ENCODE assay signal across 2 cellular contexts in the genomic region with DNA sequence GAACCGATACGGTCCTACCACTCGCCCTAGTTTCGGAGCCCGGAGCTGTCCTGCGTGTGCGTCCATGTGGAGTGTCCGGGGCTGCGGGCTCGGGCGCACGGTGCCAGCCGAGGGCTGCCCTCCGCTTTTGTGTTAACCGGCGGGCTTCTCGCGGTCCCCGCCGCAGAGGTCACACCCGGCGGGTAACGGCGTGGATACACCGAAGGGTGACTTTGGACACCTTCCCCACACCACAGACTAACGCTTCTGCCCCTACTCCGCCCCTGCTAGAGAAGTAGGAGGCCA.
TF ChIP-seq lines count a peak whose summit lies in the region.

No MANE protein-coding gene starts in this region.

TF ChIP-seq in GM12878, 131 proteins besides CTCF, POLR2A, EP300 and RAD21 (continued from another document):
- TF ChIP-seq, protein P1, sequence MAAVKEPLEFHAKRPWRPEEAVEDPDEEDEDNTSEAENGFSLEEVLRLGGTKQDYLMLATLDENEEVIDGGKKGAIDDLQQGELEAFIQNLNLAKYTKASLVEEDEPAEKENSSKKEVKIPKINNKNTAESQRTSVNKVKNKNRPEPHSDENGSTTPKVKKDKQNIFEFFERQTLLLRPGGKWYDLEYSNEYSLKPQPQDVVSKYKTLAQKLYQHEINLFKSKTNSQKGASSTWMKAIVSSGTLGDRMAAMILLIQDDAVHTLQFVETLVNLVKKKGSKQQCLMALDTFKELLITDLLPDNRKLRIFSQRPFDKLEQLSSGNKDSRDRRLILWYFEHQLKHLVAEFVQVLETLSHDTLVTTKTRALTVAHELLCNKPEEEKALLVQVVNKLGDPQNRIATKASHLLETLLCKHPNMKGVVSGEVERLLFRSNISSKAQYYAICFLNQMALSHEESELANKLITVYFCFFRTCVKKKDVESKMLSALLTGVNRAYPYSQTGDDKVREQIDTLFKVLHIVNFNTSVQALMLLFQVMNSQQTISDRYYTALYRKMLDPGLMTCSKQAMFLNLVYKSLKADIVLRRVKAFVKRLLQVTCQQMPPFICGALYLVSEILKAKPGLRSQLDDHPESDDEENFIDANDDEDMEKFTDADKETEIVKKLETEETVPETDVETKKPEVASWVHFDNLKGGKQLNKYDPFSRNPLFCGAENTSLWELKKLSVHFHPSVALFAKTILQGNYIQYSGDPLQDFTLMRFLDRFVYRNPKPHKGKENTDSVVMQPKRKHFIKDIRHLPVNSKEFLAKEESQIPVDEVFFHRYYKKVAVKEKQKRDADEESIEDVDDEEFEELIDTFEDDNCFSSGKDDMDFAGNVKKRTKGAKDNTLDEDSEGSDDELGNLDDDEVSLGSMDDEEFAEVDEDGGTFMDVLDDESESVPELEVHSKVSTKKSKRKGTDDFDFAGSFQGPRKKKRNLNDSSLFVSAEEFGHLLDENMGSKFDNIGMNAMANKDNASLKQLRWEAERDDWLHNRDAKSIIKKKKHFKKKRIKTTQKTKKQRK (IDR thresholded peaks at IDR 0.05; ENCODE audit: low read depth, low read length) = no peak
- 0 out of 2 replicates have a peak, but pooled peaks have one; percentile 37 for TF ChIP-seq NKRF (conservative IDR thresholded peaks at IDR 0.05)
- TF ChIP-seq, protein P2, sequence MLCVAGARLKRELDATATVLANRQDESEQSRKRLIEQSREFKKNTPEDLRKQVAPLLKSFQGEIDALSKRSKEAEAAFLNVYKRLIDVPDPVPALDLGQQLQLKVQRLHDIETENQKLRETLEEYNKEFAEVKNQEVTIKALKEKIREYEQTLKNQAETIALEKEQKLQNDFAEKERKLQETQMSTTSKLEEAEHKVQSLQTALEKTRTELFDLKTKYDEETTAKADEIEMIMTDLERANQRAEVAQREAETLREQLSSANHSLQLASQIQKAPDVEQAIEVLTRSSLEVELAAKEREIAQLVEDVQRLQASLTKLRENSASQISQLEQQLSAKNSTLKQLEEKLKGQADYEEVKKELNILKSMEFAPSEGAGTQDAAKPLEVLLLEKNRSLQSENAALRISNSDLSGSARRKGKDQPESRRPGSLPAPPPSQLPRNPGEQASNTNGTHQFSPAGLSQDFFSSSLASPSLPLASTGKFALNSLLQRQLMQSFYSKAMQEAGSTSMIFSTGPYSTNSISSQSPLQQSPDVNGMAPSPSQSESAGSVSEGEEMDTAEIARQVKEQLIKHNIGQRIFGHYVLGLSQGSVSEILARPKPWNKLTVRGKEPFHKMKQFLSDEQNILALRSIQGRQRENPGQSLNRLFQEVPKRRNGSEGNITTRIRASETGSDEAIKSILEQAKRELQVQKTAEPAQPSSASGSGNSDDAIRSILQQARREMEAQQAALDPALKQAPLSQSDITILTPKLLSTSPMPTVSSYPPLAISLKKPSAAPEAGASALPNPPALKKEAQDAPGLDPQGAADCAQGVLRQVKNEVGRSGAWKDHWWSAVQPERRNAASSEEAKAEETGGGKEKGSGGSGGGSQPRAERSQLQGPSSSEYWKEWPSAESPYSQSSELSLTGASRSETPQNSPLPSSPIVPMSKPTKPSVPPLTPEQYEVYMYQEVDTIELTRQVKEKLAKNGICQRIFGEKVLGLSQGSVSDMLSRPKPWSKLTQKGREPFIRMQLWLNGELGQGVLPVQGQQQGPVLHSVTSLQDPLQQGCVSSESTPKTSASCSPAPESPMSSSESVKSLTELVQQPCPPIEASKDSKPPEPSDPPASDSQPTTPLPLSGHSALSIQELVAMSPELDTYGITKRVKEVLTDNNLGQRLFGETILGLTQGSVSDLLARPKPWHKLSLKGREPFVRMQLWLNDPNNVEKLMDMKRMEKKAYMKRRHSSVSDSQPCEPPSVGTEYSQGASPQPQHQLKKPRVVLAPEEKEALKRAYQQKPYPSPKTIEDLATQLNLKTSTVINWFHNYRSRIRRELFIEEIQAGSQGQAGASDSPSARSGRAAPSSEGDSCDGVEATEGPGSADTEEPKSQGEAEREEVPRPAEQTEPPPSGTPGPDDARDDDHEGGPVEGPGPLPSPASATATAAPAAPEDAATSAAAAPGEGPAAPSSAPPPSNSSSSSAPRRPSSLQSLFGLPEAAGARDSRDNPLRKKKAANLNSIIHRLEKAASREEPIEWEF (IDR thresholded peaks at IDR 0.05; ENCODE audit: insufficient replicate concordance, low read depth, low read length) = no peak
- TF ChIP-seq NR2F1 (conservative IDR thresholded peaks at IDR 0.05) = peak; percentile 64; the same call in 1 of the 2 replicates
- peak; percentile 34; the same call in 1 of the 2 replicates for TF ChIP-seq ZNF384 (IDR thresholded peaks at IDR 0.05; ENCODE audit: borderline replicate concordance, low read depth, low read length)
TF ChIP-seq in GM12878: peak in this region for 3.

TF ChIP-seq in liver, 16 proteins besides CTCF, POLR2A, EP300 and RAD21:
- TF ChIP-seq, protein P3, sequence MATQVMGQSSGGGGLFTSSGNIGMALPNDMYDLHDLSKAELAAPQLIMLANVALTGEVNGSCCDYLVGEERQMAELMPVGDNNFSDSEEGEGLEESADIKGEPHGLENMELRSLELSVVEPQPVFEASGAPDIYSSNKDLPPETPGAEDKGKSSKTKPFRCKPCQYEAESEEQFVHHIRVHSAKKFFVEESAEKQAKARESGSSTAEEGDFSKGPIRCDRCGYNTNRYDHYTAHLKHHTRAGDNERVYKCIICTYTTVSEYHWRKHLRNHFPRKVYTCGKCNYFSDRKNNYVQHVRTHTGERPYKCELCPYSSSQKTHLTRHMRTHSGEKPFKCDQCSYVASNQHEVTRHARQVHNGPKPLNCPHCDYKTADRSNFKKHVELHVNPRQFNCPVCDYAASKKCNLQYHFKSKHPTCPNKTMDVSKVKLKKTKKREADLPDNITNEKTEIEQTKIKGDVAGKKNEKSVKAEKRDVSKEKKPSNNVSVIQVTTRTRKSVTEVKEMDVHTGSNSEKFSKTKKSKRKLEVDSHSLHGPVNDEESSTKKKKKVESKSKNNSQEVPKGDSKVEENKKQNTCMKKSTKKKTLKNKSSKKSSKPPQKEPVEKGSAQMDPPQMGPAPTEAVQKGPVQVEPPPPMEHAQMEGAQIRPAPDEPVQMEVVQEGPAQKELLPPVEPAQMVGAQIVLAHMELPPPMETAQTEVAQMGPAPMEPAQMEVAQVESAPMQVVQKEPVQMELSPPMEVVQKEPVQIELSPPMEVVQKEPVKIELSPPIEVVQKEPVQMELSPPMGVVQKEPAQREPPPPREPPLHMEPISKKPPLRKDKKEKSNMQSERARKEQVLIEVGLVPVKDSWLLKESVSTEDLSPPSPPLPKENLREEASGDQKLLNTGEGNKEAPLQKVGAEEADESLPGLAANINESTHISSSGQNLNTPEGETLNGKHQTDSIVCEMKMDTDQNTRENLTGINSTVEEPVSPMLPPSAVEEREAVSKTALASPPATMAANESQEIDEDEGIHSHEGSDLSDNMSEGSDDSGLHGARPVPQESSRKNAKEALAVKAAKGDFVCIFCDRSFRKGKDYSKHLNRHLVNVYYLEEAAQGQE (IDR thresholded peaks at IDR 0.05) = peak; percentile 91
- TF ChIP-seq TAF1 (conservative IDR thresholded peaks at IDR 0.05) (peak; percentile 90), YY1 (IDR thresholded peaks at IDR 0.05) (no peak)
